Comparison of ENCODE assay signal across 1 cellular context in the genomic region with DNA sequence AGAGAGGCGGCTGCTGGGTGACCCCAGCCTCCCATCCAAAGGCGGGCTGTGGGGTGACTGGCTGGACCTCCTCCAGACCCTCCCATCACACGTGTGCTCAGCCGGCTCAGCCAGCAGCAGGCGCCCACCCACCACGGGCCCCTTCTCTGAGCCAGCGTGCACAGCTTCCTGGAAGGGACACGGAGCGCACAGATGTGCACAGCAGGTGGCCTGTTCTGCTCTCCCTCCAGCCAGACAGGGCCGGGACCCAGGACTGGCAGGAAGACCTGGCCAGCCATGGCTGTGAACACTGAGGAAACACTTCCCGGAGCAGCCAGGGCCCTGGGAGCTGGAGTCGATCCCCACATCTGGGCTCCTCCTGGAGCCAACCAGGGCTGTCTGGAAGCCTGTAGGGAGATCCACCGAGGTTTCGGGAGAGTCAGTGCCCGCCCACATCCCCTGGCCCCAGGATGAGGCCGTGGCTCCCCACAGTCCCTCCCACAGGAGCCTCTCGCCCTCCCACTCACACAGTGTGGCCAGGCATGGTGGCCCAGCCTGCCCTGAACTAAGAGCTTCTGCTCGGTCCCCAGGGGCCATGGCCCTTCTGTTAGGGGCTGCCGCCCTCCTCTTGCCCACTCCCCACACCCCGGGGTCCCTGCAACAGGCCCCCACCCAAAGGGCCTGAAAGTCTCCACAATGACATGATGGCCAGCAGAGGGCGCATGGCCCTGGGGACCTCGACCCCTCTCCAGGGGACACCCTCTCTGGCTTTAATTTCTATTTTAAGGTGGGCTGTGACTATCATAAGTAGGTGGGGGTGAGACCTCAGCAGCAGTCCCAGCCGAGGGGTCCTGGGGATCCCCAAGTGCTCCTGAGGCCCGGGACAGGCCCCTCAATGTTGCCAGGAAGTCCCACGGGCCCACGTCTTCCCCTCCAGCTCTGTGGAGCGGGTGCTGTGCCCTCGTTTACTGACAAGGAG.
TF ChIP-seq lines count a peak whose summit lies in the region.

No MANE protein-coding gene starts in this region.

TF ChIP-seq in GM12878, 131 proteins besides CTCF, POLR2A, EP300 and RAD21 (continued from another document):
- TF ChIP-seq ATF2 (IDR thresholded peaks at IDR 0.05; ENCODE audit: low read length) (no peak), SREBF2 (IDR thresholded peaks at IDR 0.05; ENCODE audit: low read length) (no peak)
